In genomic region chr12:55073043-55074022, GRCh38 we compare ENCODE assay signal across 9 cellular contexts. TPM values are rescaled to one million over a fixed set of nuclear protein-coding genes. Genes with fewer than 3 reads are reported as not detected.
A peak's percentile ranks its signal among the peaks of the same experiment; 100 is the strongest.
DNase-seq lines count a peak whose midpoint lies in the region; ATAC-seq and TF ChIP-seq lines count a peak whose summit lies in the region.
"Had no signal": no experiment of that assay in that cellular context is flagged by ENCODE, and none has a peak within 500 bp of the region (broad histone marks: within the 10 kb centered on the region; RNA-seq: fewer than 3 reads in every experiment).

No MANE protein-coding gene starts in this region.

- POLR2A ChIA-PET in CD8-positive, alpha-beta T cell (lab: Charles Lee) = interaction anchor here (1.6 kb wide), 2 partner anchors 80 to 88 kb away, joined by 15 to 23 read pairs; partner anchors contain the start of gene TESPA1

- no peaks in the 10 kb centered on the region for H3K4me1 ChIP-seq in CD8-positive, alpha-beta T cell (ENCODE audit: insufficient read depth, low read length)
- H3K4me1 ChIP-seq in sigmoid colon = no peaks in the 10 kb centered on the region

- whole genome bisulfite sequencing in sigmoid colon, 2 donors = 36 to 46% methylated on average over 8 of the region's 8 CpGs

- H3K27me3 ChIP-seq in CD8-positive, alpha-beta T cell (ENCODE audit: insufficient read depth, low read length) = no peaks in the 10 kb centered on the region
- H3K27me3 ChIP-seq in sigmoid colon = peaks cover 0 to 5% (median 0%) of the 10 kb centered on the region in 3 donors

- intact Hi-C loops in CD8-positive, alpha-beta T cell (cut with DNase I, micrococcal nuclease) = loop anchor here (1.0 to 10.0 kb wide), 9 partner anchors 69 to 479 kb away; partner anchors contain the start of gene MUCL1 (in 1 of the 2)
- intact Hi-C loops in left ventricle myocardium superior (cut with micrococcal nuclease) = loop anchor here (1.0 kb wide), 1 partner anchor 80 kb away; no protein-coding TSS in a partner anchor
- intact Hi-C loops in sigmoid colon (cut with DNase I) = loop anchor here (1.0 kb wide), 1 partner anchor 80 kb away; no protein-coding TSS in a partner anchor

- H3K4me3 ChIP-seq in CD8-positive, alpha-beta T cell (ENCODE audit: low read depth, low read length) = no peak overlapping the region
- H3K4me3 ChIP-seq in sigmoid colon = no peak overlapping the region

- no peak overlapping the region for H3K4me3 Mint-ChIP-seq in CD8-positive, alpha-beta T cell

- H3K27ac Mint-ChIP-seq in CD8-positive, alpha-beta T cell = no peak overlapping the region

- TF ChIP-seq CTCF in CD8-positive, alpha-beta T cell (IDR thresholded peaks at IDR 0.05) = peak; percentile 79
- TF ChIP-seq CTCF in sigmoid colon (IDR thresholded peaks at IDR 0.05) = peak; percentile 36 to 81 (median 64)

- H3K27me3 Mint-ChIP-seq in CD8-positive, alpha-beta T cell (ENCODE audit: low read depth) = peaks cover 23% of the 10 kb centered on the region

- CTCF ChIA-PET in CD8-positive, alpha-beta T cell (lab: Charles Lee) = interaction anchor here (0.7 to 19.4 kb wide), 54 partner anchors 8 to 471 kb away, joined by 3 to 754 read pairs (median 10); partner anchors contain the start of genes MUCL1, NEUROD4 and TESPA1

- ATAC-seq in CD8-positive, alpha-beta T cell = peak; percentile 60
- ATAC-seq in GM21447 (IDR thresholded peaks at IDR 0.05; ENCODE audit: unreplicated experiment) = peak; percentile 56
- peak; percentile 72 for ATAC-seq in left ventricle myocardium superior
- no peak for ATAC-seq in GM21786 (IDR thresholded peaks at IDR 0.05; ENCODE audit: unreplicated experiment)

- DNase-seq in CD8-positive, alpha-beta T cell = peak; percentile 47 to 88 (median 75)
- DNase-seq in NCI-H1092 treated with DMSO at 0.1 percent for 48 hours (lab: John Stamatoyannopoulos, UW) (peak; percentile 60), T-helper 2 cell (peak; percentile 46 to 74 (median 61)), amygdala (lab: John Stamatoyannopoulos, UW) (peak in 41 of 56 donors; percentile 3 to 83 (median 42)), left ventricle myocardium superior (peak; percentile 71), sigmoid colon (peak; percentile 79)

- H3K36me3 Mint-ChIP-seq in CD8-positive, alpha-beta T cell = no peaks in the 10 kb centered on the region

- no peak overlapping the region for H3K27ac ChIP-seq in CD8-positive, alpha-beta T cell (ENCODE audit: low read depth, low read length)
- no peak overlapping the region for H3K27ac ChIP-seq in sigmoid colon

- no peaks in the 10 kb centered on the region for H3K36me3 ChIP-seq in CD8-positive, alpha-beta T cell (ENCODE audit: insufficient read depth, low read length)
- H3K36me3 ChIP-seq in sigmoid colon = no peaks in the 10 kb centered on the region

- H3K9me3 ChIP-seq in CD8-positive, alpha-beta T cell (ENCODE audit: low read length) = no peaks in the 10 kb centered on the region
- H3K9me3 ChIP-seq in sigmoid colon = no peaks in the 10 kb centered on the region

- no peaks in the 10 kb centered on the region for H3K9me3 Mint-ChIP-seq in CD8-positive, alpha-beta T cell

- no peak for TF ChIP-seq POLR2A in sigmoid colon (IDR thresholded peaks at IDR 0.05)

- H3K4me1 Mint-ChIP-seq in CD8-positive, alpha-beta T cell (ENCODE audit: low read depth) = peaks cover 2% of the 10 kb centered on the region

- no peak for TF ChIP-seq EP300 in sigmoid colon (IDR thresholded peaks at IDR 0.05)

RNA-seq across cellular contexts. Expression of gene OR9K2, which starts 52.9 kb away (rescaled TPM):
- not detected for total RNA-seq in CD8-positive, alpha-beta T cell
- total RNA-seq in left ventricle myocardium superior (not detected), sigmoid colon (not detected)
- polyA plus RNA-seq in sigmoid colon = not detected
- total RNA-seq: T-helper 1 cell treated with Interleukin-12 subunit alpha and Interleukin-12 subunit beta and Interleukin-4 antibody, amounts not matched to agents 30 ng/mL and 1 ng/mL, for 36 hours had no signal

RNA-seq across cellular contexts. Expression of gene NEUROD4, which starts 53.6 kb away (rescaled TPM):
- not detected for total RNA-seq in CD8-positive, alpha-beta T cell
- total RNA-seq in left ventricle myocardium superior (not detected), sigmoid colon (not detected)
- polyA plus RNA-seq in sigmoid colon = not detected
- total RNA-seq: T-helper 1 cell treated with Interleukin-12 subunit alpha and Interleukin-12 subunit beta and Interleukin-4 antibody, amounts not matched to agents 30 ng/mL and 1 ng/mL, for 36 hours had no signal
